ENCODE assay signal across 32 cellular contexts in genomic region chr9:131312822-131313770, GRCh38. TPM values are rescaled to one million over a fixed set of nuclear protein-coding genes. Genes with fewer than 3 reads are reported as not detected.
A peak's percentile ranks its signal among the peaks of the same experiment; 100 is the strongest.
DNase-seq lines count a peak whose midpoint lies in the region; ATAC-seq, FAIRE-seq and TF ChIP-seq lines count a peak whose summit lies in the region.
"Had no signal": no experiment of that assay in that cellular context is flagged by ENCODE, and none has a peak within 500 bp of the region (broad histone marks: within the 10 kb centered on the region; RNA-seq: fewer than 3 reads in every experiment).

No MANE protein-coding gene starts in this region.

- TF ChIP-seq POLR2A in heart left ventricle (IDR thresholded peaks at IDR 0.05) (no peak), erythroblast (IDR thresholded peaks at IDR 0.05; ENCODE audit: low read length) (no peak), gastrocnemius medialis (IDR thresholded peaks at IDR 0.05) (no peak), GM12892 (IDR thresholded peaks at IDR 0.05; ENCODE audit: low read depth, low read length) (no peak)

- H3K27me3 ChIP-seq in heart left ventricle (no peaks in the 10 kb centered on the region), gastrocnemius medialis (no peaks in the 10 kb centered on the region)
- H3K27me3 ChIP-seq: Peyer's patch, SJCRH30 had no signal

- intact Hi-C loops in heart left ventricle (cut with DNase I) (loop anchor here in 1 of 10 donors (5.0 kb wide), 1 partner anchor 36 kb away; the partner anchor contains the start of gene FAM78A), Right ventricle myocardium superior (cut with DNase I) (no loop called here), gastrocnemius medialis (cut with DNase I; ENCODE audit: low total_unique reads) (no loop called here)

- peaks cover 0 to 29% (median 12%) of the 10 kb centered on the region in 12 donors for H3K4me1 ChIP-seq in heart left ventricle
- H3K4me1 ChIP-seq in gastrocnemius medialis, result peaks cover 17 to 27% of the 10 kb centered on the region in 2 donors
- H3K4me1 ChIP-seq: Peyer's patch, SJCRH30 had no signal

- no peak for FAIRE-seq in GM12892 (lab: Jason Lieb, UNC)
- FAIRE-seq: GM18507, TTC549 had no signal

- in situ Hi-C loops in gastrocnemius medialis (cut with MboI; ENCODE audit: low sequenced_read_pairs in 4 of 4), result no loop called here
- in situ Hi-C loops in KBM-7 (cut with MboI; ENCODE audit: low pct_unique_long_range_greater_than_20kb, low sequenced_read_pairs), result no loop called here

- no peaks in the 10 kb centered on the region for H3K36me3 ChIP-seq in heart left ventricle
- no peaks in the 10 kb centered on the region for H3K36me3 ChIP-seq in gastrocnemius medialis
- H3K36me3 ChIP-seq: Peyer's patch, SJCRH30, tibial artery had no signal

- H3K27ac ChIP-seq in heart left ventricle (no peak overlapping the region), gastrocnemius medialis (peak overlapping the region; percentile 26 to 80 (median 50))
- H3K27ac ChIP-seq: coronary artery, Peyer's patch, SJCRH30, tibial artery had no signal

- TF ChIP-seq CTCF in heart left ventricle (IDR thresholded peaks at IDR 0.05) (no peak), gastrocnemius medialis (IDR thresholded peaks at IDR 0.05 in 4 of 5, conservative IDR thresholded peaks at IDR 0.05 in 1 of 5) (no peak)

- DNase-seq in heart left ventricle (no peak), Right ventricle myocardium superior (no peak), LoVo (ENCODE audit: low spot score) (peak; percentile 12), erythroblast (lab: John Stamatoyannopoulos, UW) (peak; percentile 50 to 58), gastrocnemius medialis (peak in 1 of 2 donors; percentile 53), GM12892 (ENCODE audit: insufficient read length) (no peak), KBM-7 (no peak)
- DNase-seq: activated CD4-positive, alpha-beta memory T cell treated with anti-CD3 and anti-CD28 coated beads for 36 hours; activated CD8-positive, alpha-beta memory T cell treated with anti-CD3 and anti-CD28 coated beads, Interleukin-2, amount 50 U/mL, for 4 hours; CD8-positive, alpha-beta memory T cell; effector memory CD4-positive, alpha-beta T cell; GDM1; mesenchymal stem cell; MV-4-11; naive B cell; NCI-H187; NCI-H526; nucleus accumbens; Peyer's patch; T-cell; tibial artery had no signal

- WGBS in heart left ventricle, 4 donors, result 76 to 80% (median 78%) methylated on average over 28 of the region's 28 CpGs

- ATAC-seq in heart left ventricle (peak in 3 of 4 donors; percentile 6 to 27 (median 19)), Right ventricle myocardium superior (ENCODE audit: poor library complexity) (no peak), gastrocnemius medialis (no peak), GM21381 (IDR thresholded peaks at IDR 0.05; ENCODE audit: unreplicated experiment) (no peak)
- ATAC-seq: activated CD4-positive, CD25-positive, alpha-beta regulatory T cell treated with anti-CD3 and anti-CD28 coated beads, Interleukin-2, amount 50 U/mL, for 24 hours; activated naive CD4-positive, alpha-beta T cell treated with anti-CD3 and anti-CD28 coated beads, Interleukin-2, amount 50 U/mL, for 72 hours; HCT116; T-cell had no signal

- no peak overlapping the region for H3K4me3 ChIP-seq in heart left ventricle
- no peak overlapping the region for H3K4me3 ChIP-seq in gastrocnemius medialis
- H3K4me3 ChIP-seq: coronary artery, Peyer's patch, SJCRH30, tibial artery had no signal

- H3K9me3 ChIP-seq in heart left ventricle (no peaks in the 10 kb centered on the region), gastrocnemius medialis (no peaks in the 10 kb centered on the region)
- H3K9me3 ChIP-seq: Peyer's patch, SJCRH30, tibial artery had no signal

RNA-seq across cellular contexts. Expression of gene PLPP7, which starts 23.6 kb away (rescaled TPM):
- total RNA-seq in heart left ventricle (100 to 1,000 TPM in 6 of 9 donors, 10 to 100 TPM in 3; 78.8 to 293 (median 109) TPM), Right ventricle myocardium superior (115 TPM), gastrocnemius medialis (100 to 1,000 TPM; 110 to 395 (median 184) TPM)
- polyA plus RNA-seq in heart left ventricle, result 100 to 1,000 TPM in 1 of 2 donors, 10 to 100 TPM in 1; 56.1 to 166 TPM
- not detected for polyA plus RNA-seq in GM12892 (2012; ENCODE audit: missing spikeins)
- total RNA-seq: A673; activated CD4-positive, alpha-beta memory T cell treated with anti-CD3 and anti-CD28 coated beads for 36 hours; activated T-helper 1 cell treated with anti-CD3 and anti-CD28 coated beads, Interleukin-12 subunit alpha, Interleukin-12 subunit beta, Interleukin-2, Interleukin-4 antibody, amounts not matched to agents 30 ng/mL and 10 ng/mL and 1 ng/mL, durations not matched to agents 14 hours and 24 hours and 36 hours; CD8-positive, alpha-beta memory T cell; HT-29 had no signal
- polyA plus RNA-seq: CD8-positive, alpha-beta memory T cell had no signal

RNA-seq across cellular contexts. Expression of gene FAM78A, which starts 36.8 kb away (rescaled TPM):
- total RNA-seq in heart left ventricle (10 to 100 TPM; 24.8 to 36.0 (median 33.4) TPM), Right ventricle myocardium superior (55.7 TPM), gastrocnemius medialis (10 to 100 TPM in 2 of 4 donors, 1 to 10 TPM in 2; 3.6 to 16.0 (median 10.1) TPM)
- polyA plus RNA-seq in heart left ventricle, result 10 to 100 TPM; 13.6 to 37.9 TPM
- 6.8 TPM for polyA plus RNA-seq in GM12892 (2012; ENCODE audit: missing spikeins)

Comparison
In these comparisons a context has a peak if more than half of its experiments do, and no peak if none do; other contexts are left out.
1. ATAC-seq: peak in heart left ventricle (3 of 4); none in Right ventricle myocardium superior (single experiment), gastrocnemius medialis (0 of 2) and GM21381 (single experiment).
2. DNase-seq: peak in LoVo (single experiment) and erythroblast (2 of 2); none in heart left ventricle (0 of 5), Right ventricle myocardium superior (single experiment), GM12892 (single experiment) and KBM-7 (single experiment).
3. H3K27ac ChIP-seq: peak in gastrocnemius medialis (4 of 4); none in heart left ventricle (0 of 12).